ENCODE assay signal across 18 cellular contexts in genomic region chr5:32779754-32780415, GRCh38.
"Had no signal": no experiment of that assay in that cellular context is flagged by ENCODE, and none has a peak within 500 bp of the region (broad histone marks: within the 10 kb centered on the region; RNA-seq: fewer than 3 reads in every experiment).

No MANE protein-coding gene starts in this region.

- H3K27ac ChIP-seq: dorsolateral prefrontal cortex, parathyroid adenoma, SK-N-MC, WERI-Rb-1 had no signal

- H3K27ac Mint-ChIP-seq: activated CD4-positive, alpha-beta T cell treated with anti-CD3 and anti-CD28 coated beads for 36 hours; activated CD8-positive, alpha-beta T cell treated with anti-CD3 and anti-CD28 coated beads for 36 hours; activated naive CD4-positive, alpha-beta T cell treated with anti-CD3 and anti-CD28 coated beads, Interleukin-2, amount 50 U/mL, for 24 hours; endodermal cell; mesothelial cell of epicardium; stimulated activated naive CD8-positive, alpha-beta T cell treated with anti-CD3 and anti-CD28 coated beads, Interleukin-15, amount 100 ng/mL, for 72 hours; T-helper 1 cell treated with Interleukin-12 subunit alpha and Interleukin-12 subunit beta and Interleukin-4 antibody, amounts not matched to agents 30 μg/mL and 1 μg/mL, for 36 hours had no signal

- H3K4me1 ChIP-seq: parathyroid adenoma had no signal

- H3K4me1 Mint-ChIP-seq: activated CD4-positive, alpha-beta T cell treated with anti-CD3 and anti-CD28 coated beads for 36 hours; activated naive CD4-positive, alpha-beta T cell treated with anti-CD3 and anti-CD28 coated beads, Interleukin-2, amount 50 U/mL, for 24 hours; endodermal cell; stimulated activated naive CD8-positive, alpha-beta T cell treated with anti-CD3 and anti-CD28 coated beads, Interleukin-15, amount 100 ng/mL, for 72 hours had no signal

- FAIRE-seq: small intestine, urothelium cell line had no signal

- H3K36me3 Mint-ChIP-seq: activated naive CD4-positive, alpha-beta T cell treated with anti-CD3 and anti-CD28 coated beads, Interleukin-2, amount 50 U/mL, for 24 hours; mesothelial cell of epicardium had no signal

- H3K79me2 ChIP-seq: parathyroid adenoma had no signal

- H3K36me3 ChIP-seq: WERI-Rb-1 had no signal

- H2AFZ ChIP-seq: parathyroid adenoma had no signal

- H3K27me3 Mint-ChIP-seq: activated CD4-positive, alpha-beta T cell treated with anti-CD3 and anti-CD28 coated beads for 36 hours; activated CD8-positive, alpha-beta T cell treated with anti-CD3 and anti-CD28 coated beads for 36 hours; activated naive CD4-positive, alpha-beta T cell treated with anti-CD3 and anti-CD28 coated beads, Interleukin-2, amount 50 U/mL, for 24 hours; stimulated activated naive CD8-positive, alpha-beta T cell treated with anti-CD3 and anti-CD28 coated beads, Interleukin-15, amount 100 ng/mL, for 72 hours had no signal

- H3K4me3 Mint-ChIP-seq: activated CD4-positive, alpha-beta T cell treated with anti-CD3 and anti-CD28 coated beads for 36 hours; activated CD8-positive, alpha-beta T cell treated with anti-CD3 and anti-CD28 coated beads for 36 hours; activated naive CD4-positive, alpha-beta T cell treated with anti-CD3 and anti-CD28 coated beads, Interleukin-2, amount 50 U/mL, for 24 hours; endodermal cell; mesothelial cell of epicardium; stimulated activated naive CD8-positive, alpha-beta T cell treated with anti-CD3 and anti-CD28 coated beads, Interleukin-15, amount 100 ng/mL, for 72 hours; T-helper 1 cell treated with Interleukin-12 subunit alpha and Interleukin-12 subunit beta and Interleukin-4 antibody, amounts not matched to agents 30 μg/mL and 1 μg/mL, for 36 hours had no signal

- ATAC-seq: activated CD4-positive, alpha-beta T cell treated with anti-CD3 and anti-CD28 coated beads for 36 hours; activated CD8-positive, alpha-beta T cell treated with anti-CD3 and anti-CD28 coated beads for 36 hours; stimulated activated naive CD8-positive, alpha-beta T cell treated with anti-CD3 and anti-CD28 coated beads, Interleukin-15, amount 100 ng/mL, for 72 hours had no signal

- H3K4me3 ChIP-seq: dorsolateral prefrontal cortex, lung, SK-N-MC had no signal

- DNase-seq: activated CD4-positive, alpha-beta T cell treated with anti-CD3 and anti-CD28 coated beads for 36 hours; activated CD8-positive, alpha-beta T cell treated with anti-CD3 and anti-CD28 coated beads for 36 hours; activated effector memory CD4-positive, alpha-beta T cell treated with anti-CD3 and anti-CD28 coated beads, Interleukin-2, amount 50 U/mL, for 16 hours; activated T-cell treated with anti-CD3 and anti-CD28 coated beads, Interleukin-2, amount 50 U/mL, for 48 hours; amniotic stem cell; dorsolateral prefrontal cortex; endodermal cell; islet precursor cell; small intestine; stimulated activated naive CD8-positive, alpha-beta T cell treated with anti-CD3 and anti-CD28 coated beads, Interleukin-15, amount 100 ng/mL, for 72 hours; WERI-Rb-1 had no signal

- H3K9ac ChIP-seq: parathyroid adenoma had no signal

- H3K9me3 Mint-ChIP-seq: activated CD8-positive, alpha-beta T cell treated with anti-CD3 and anti-CD28 coated beads for 36 hours; activated naive CD4-positive, alpha-beta T cell treated with anti-CD3 and anti-CD28 coated beads, Interleukin-2, amount 50 U/mL, for 24 hours; endodermal cell; mesothelial cell of epicardium; stimulated activated naive CD8-positive, alpha-beta T cell treated with anti-CD3 and anti-CD28 coated beads, Interleukin-15, amount 100 ng/mL, for 72 hours had no signal
